Comparison of ENCODE assay signal across 8 cellular contexts in genomic region chr17:42964161-42964932, GRCh38. TPM values are rescaled to one million over a fixed set of nuclear protein-coding genes. Genes with fewer than 3 reads are reported as not detected.
A peak's percentile ranks its signal among the peaks of the same experiment; 100 is the strongest.
DNase-seq lines count a peak whose midpoint lies in the region; ATAC-seq and TF ChIP-seq lines count a peak whose summit lies in the region.

A gene with protein sequence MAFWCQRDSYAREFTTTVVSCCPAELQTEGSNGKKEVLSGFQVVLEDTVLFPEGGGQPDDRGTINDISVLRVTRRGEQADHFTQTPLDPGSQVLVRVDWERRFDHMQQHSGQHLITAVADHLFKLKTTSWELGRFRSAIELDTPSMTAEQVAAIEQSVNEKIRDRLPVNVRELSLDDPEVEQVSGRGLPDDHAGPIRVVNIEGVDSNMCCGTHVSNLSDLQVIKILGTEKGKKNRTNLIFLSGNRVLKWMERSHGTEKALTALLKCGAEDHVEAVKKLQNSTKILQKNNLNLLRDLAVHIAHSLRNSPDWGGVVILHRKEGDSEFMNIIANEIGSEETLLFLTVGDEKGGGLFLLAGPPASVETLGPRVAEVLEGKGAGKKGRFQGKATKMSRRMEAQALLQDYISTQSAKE (minus strand): TSS chr17:42964454. CDS start chr17:42964440, 14 bp downstream.

- H3K9me3 Mint-ChIP-seq in CD8-positive, alpha-beta memory T cell: peaks cover 0 to 3% (median 0%) of the 10 kb centered on the region in 5 donors

- WGBS in IMR-90 (ENCODE audit: extremely low coverage in 2 of 2, insufficient read length in 1 of 2), 2 experiments: 2% methylated on average over 9 of the region's 43 CpGs; no CpG with 5 or more reads in 1 of the 2 experiments

- peak within 1 kb of the TSS; percentile 52 for H3K23ac ChIP-seq in IMR-90 (ENCODE audit: low read depth, low read length)

- H3K79me1 ChIP-seq in IMR-90 (ENCODE audit: low read depth in 1 of 2, low read length in 2 of 2): peaks cover 18 to 36% of the 10 kb centered on the region in 2 experiments

- H3K14ac ChIP-seq in IMR-90 (replicated peaks; ENCODE audit: low read depth, low read length): peak within 1 kb of the TSS; percentile 83

- H3K36me3 Mint-ChIP-seq in CD8-positive, alpha-beta memory T cell: peaks cover 0 to 40% (median 13%) of the 10 kb centered on the region in 3 donors

- CTCF ChIA-PET in CD8-positive, alpha-beta memory T cell (lab: Charles Lee): interaction anchor here (1.2 to 2.1 kb wide), 2 partner anchors 34 kb away, joined by 6 to 9 read pairs; partner anchors contain the start of gene RPL27
- CTCF ChIA-PET in IMR-90 (lab: Yijun Ruan, JAX): no interaction called here
- CTCF ChIA-PET in OCI-LY7 (lab: Charles Lee; ENCODE audit: unreplicated experiment): no interaction called here

- H3K4me1 ChIP-seq in CD8-positive, alpha-beta memory T cell (ENCODE audit: insufficient read depth, low read length): peaks cover 8% of the 10 kb centered on the region
- H3K4me1 ChIP-seq in IMR-90 (ENCODE audit: control insufficient read depth, insufficient read depth, low read length): peaks cover 4% of the 10 kb centered on the region
- peaks cover 31% of the 10 kb centered on the region for H3K4me1 ChIP-seq in OCI-LY7 (ENCODE audit: insufficient read depth, low read length, poor library complexity, severe bottlenecking)

- dilution Hi-C loops in IMR-90 (cut with HindIII; ENCODE audit: low sequenced_read_pairs, unreplicated experiment): no loop called here

- H3K9me1 ChIP-seq in IMR-90 (ENCODE audit: insufficient read depth, low read length): no peaks in the 10 kb centered on the region

- peak within 1 kb of the TSS; percentile 1; the same call in 1 of the 3 replicates for H2BK15ac ChIP-seq in IMR-90 (ENCODE audit: low read depth, low read length)

- peak within 1 kb of the TSS; percentile 49 for H3K18ac ChIP-seq in IMR-90 (ENCODE audit: low read depth, low read length)

- no peaks in the 10 kb centered on the region for H3K9me2 ChIP-seq in OCI-LY7 (ENCODE audit: insufficient read depth, low read length)

- no peak within 1 kb of the TSS; the same call in 1 of the 2 replicates for H2BK20ac ChIP-seq in IMR-90 (ENCODE audit: low read depth, low read length)

- H3K27ac ChIP-seq in CD8-positive, alpha-beta memory T cell (ENCODE audit: low read depth, low read length): peak within 1 kb of the TSS; percentile 79
- H3K27ac ChIP-seq in IMR-90 (ENCODE audit: insufficient read depth, low read length) (peak within 1 kb of the TSS; percentile 81), OCI-LY7 (ENCODE audit: low read depth, low read length, poor library complexity, severe bottlenecking) (peak within 1 kb of the TSS; percentile 41)

- H2AK9ac ChIP-seq in IMR-90 (replicated peaks; ENCODE audit: low read depth, low read length, poor library complexity): peak within 1 kb of the TSS; percentile 84

- POLR2A ChIA-PET in CD8-positive, alpha-beta memory T cell (lab: Charles Lee): interaction anchor here (0.8 kb wide), 2 partner anchors 34 to 50 kb away, joined by 4 to 5 read pairs; partner anchors contain the start of gene RPL27
- POLR2A ChIA-PET in IMR-90 (lab: Charles Lee; ENCODE audit: unreplicated experiment) (no interaction called here), OCI-LY7 (lab: Charles Lee) (interaction anchor here (0.6 kb wide), 1 partner anchor 704 kb away, joined by 3 read pairs; no protein-coding TSS in a partner anchor)

- peak within 1 kb of the TSS; percentile 77 for H4K91ac ChIP-seq in IMR-90 (ENCODE audit: insufficient read depth, low read depth, low read length)

- H3K4me3 ChIP-seq in CD8-positive, alpha-beta memory T cell (ENCODE audit: low read length): peak within 1 kb of the TSS; percentile 91
- peak within 1 kb of the TSS; percentile 74 for H3K4me3 ChIP-seq in IMR-90 (ENCODE audit: insufficient read depth, low read depth, low read length)
- H3K4me3 ChIP-seq in OCI-LY7 (ENCODE audit: low read depth, low read length, poor library complexity, severe bottlenecking): peak within 1 kb of the TSS; percentile 92

- TF ChIP-seq CTCF in IMR-90 (conservative IDR thresholded peaks at IDR 0.05; ENCODE audit: low read depth, low read length) (no peak), OCI-LY7 (conservative IDR thresholded peaks at IDR 0.05; ENCODE audit: low read length) (no peak; the same call in 1 of the 2 replicates)

- H3K9ac ChIP-seq in IMR-90 (ENCODE audit: low read depth, low read length): peak within 1 kb of the TSS; percentile 91

- no peaks in the 10 kb centered on the region for H3K27me3 ChIP-seq in CD8-positive, alpha-beta memory T cell (ENCODE audit: insufficient read depth, low read length, poor library complexity, severe bottlenecking)
- H3K27me3 ChIP-seq in IMR-90 (ENCODE audit: control insufficient read depth, insufficient read depth, low read length): no peaks in the 10 kb centered on the region

- TF ChIP-seq RAD21 in IMR-90 (IDR thresholded peaks at IDR 0.05; ENCODE audit: low read length): peak; percentile 1; the same call in 1 of the 2 replicates

- no TSS peak for BruUV-seq in IMR-90 (replicated peaks; lab: Mats Ljungman, UMichigan)
- no TSS peak for BruUV-seq in OCI-LY7 (replicated peaks; lab: Mats Ljungman, UMichigan)

- H2AK5ac ChIP-seq in IMR-90 (ENCODE audit: low read depth, low read length): peak within 1 kb of the TSS; percentile 76

- peak within 1 kb of the TSS; percentile 84 to 99 (median 96) for H3K27ac Mint-ChIP-seq in CD8-positive, alpha-beta memory T cell

- DNase-seq in CD8-positive, alpha-beta memory T cell: peak; percentile 86 to 94 (median 87)
- DNase-seq in IMR-90 (peak; percentile 95), OCI-LY7 (ENCODE audit: low spot score) (peak; percentile 86), activated T-cell treated with anti-CD3 and anti-CD28 coated beads for 1 hour (ENCODE audit: low read depth) (peak; percentile 81), epidermal melanocyte (ENCODE audit: insufficient read length, low spot score) (peak; percentile 81), middle frontal gyrus (ENCODE audit: extremely low spot score, low spot score) (peak; percentile 92)
- DNase-seq in stimulated activated CD8-positive, alpha-beta memory T cell treated with anti-CD3 and anti-CD28 coated beads, Interleukin-2, amount 100 ng/mL, for 1 hour (ENCODE audit: low read depth in 2 of 2): peak; percentile 67 to 77

- H3K4ac ChIP-seq in IMR-90 (ENCODE audit: low read depth, low read length): peak within 1 kb of the TSS; percentile 84

- peak within 1 kb of the TSS; percentile 66 to 93 for H4K8ac ChIP-seq in IMR-90 (ENCODE audit: low read depth in 2 of 2, low read length in 2 of 2)

- H4K5ac ChIP-seq in IMR-90 (ENCODE audit: low read depth, low read length): peak within 1 kb of the TSS; percentile 86

- H2AFZ ChIP-seq in IMR-90 (replicated peaks; ENCODE audit: low read length, poor library complexity) (peak within 1 kb of the TSS; percentile 94), OCI-LY7 (ENCODE audit: low read length) (peak within 1 kb of the TSS; percentile 100)

- TF ChIP-seq POLR2A in IMR-90 (IDR thresholded peaks at IDR 0.05; ENCODE audit: low read depth, low read length): peak; percentile 80

- H3K4me2 ChIP-seq in IMR-90 (ENCODE audit: low read depth, low read length) (peak within 1 kb of the TSS; percentile 79), OCI-LY7 (ENCODE audit: low read length) (peak within 1 kb of the TSS; percentile 96)

- in situ Hi-C loops in IMR-90 (cut with MboI; ENCODE audit: low sequenced_read_pairs): loop anchor here (25.0 kb wide), 1 partner anchor 98 kb away; no protein-coding TSS in a partner anchor

- intact Hi-C loops in IMR-90 (cut with micrococcal nuclease) (no loop called here), OCI-LY7 (cut with micrococcal nuclease; ENCODE audit: unreplicated experiment) (loop anchor here (1.0 kb wide), 1 partner anchor 21 kb away; no protein-coding TSS in a partner anchor)

- ATAC-seq in GM21515 (IDR thresholded peaks at IDR 0.05; ENCODE audit: unreplicated experiment) (peak; percentile 72), IMR-90 (ENCODE audit: low read depth) (peak; percentile 97)

- peak within 1 kb of the TSS; percentile 67 for H2BK5ac ChIP-seq in IMR-90 (ENCODE audit: low read depth, low read length, poor library complexity, severe bottlenecking)

- peaks cover 14% of the 10 kb centered on the region; the same call in 1 of the 2 replicates for H3K79me2 ChIP-seq in OCI-LY7 (ENCODE audit: insufficient read depth, low read depth, low read length)

- peak within 1 kb of the TSS; percentile 86 to 100 (median 95) for H3K4me3 Mint-ChIP-seq in CD8-positive, alpha-beta memory T cell

- no peaks in the 10 kb centered on the region for H4K20me1 ChIP-seq in IMR-90 (ENCODE audit: insufficient read depth, low read length)
- no peaks in the 10 kb centered on the region for H4K20me1 ChIP-seq in OCI-LY7 (ENCODE audit: insufficient read depth, low read length)

- no peaks in the 10 kb centered on the region for H3K9me3 ChIP-seq in CD8-positive, alpha-beta memory T cell (ENCODE audit: low read length)
- H3K9me3 ChIP-seq in IMR-90 (ENCODE audit: control insufficient read depth, insufficient read depth, low read length) (no peaks in the 10 kb centered on the region), OCI-LY7 (ENCODE audit: low read length) (no peaks in the 10 kb centered on the region)

- H2BK120ac ChIP-seq in IMR-90 (ENCODE audit: low read depth, low read length): peak within 1 kb of the TSS; percentile 58

- no peaks in the 10 kb centered on the region for H3K27me3 Mint-ChIP-seq in CD8-positive, alpha-beta memory T cell

- H3K56ac ChIP-seq in IMR-90 (ENCODE audit: extremely low read depth, insufficient read depth, low read length): peak within 1 kb of the TSS; percentile 75

- H3K36me3 ChIP-seq in CD8-positive, alpha-beta memory T cell (ENCODE audit: insufficient read depth, low read length): peaks cover 17% of the 10 kb centered on the region
- H3K36me3 ChIP-seq in IMR-90 (ENCODE audit: control insufficient read depth, insufficient read depth, low read length) (peaks cover 15% of the 10 kb centered on the region), OCI-LY7 (ENCODE audit: insufficient read depth, low read length) (peaks cover 33% of the 10 kb centered on the region)

- H3K4me1 Mint-ChIP-seq in CD8-positive, alpha-beta memory T cell: peaks cover 12 to 23% (median 23%) of the 10 kb centered on the region in 3 donors

TF ChIP-seq in IMR-90, 13 proteins besides CTCF, POLR2A, EP300 and RAD21 (continues in another document):
- TF ChIP-seq NFE2L2 (IDR thresholded peaks at IDR 0.05; ENCODE audit: low read depth, low read length) (no peak), MAZ (IDR thresholded peaks at IDR 0.05; ENCODE audit: borderline replicate concordance, low read depth, low read length) (no peak), FOS (IDR thresholded peaks at IDR 0.05; ENCODE audit: low read depth, low read length) (no peak), MAFK (IDR thresholded peaks at IDR 0.05; ENCODE audit: low read depth, low read length) (no peak), RCOR1 (IDR thresholded peaks at IDR 0.05; ENCODE audit: insufficient replicate concordance, low read length) (no peak)

RNA-seq across cellular contexts. Expression of the gene that starts here (rescaled TPM):
- total RNA-seq in CD8-positive, alpha-beta memory T cell: 100 to 1,000 TPM in 1 of 2 experiments, 10 to 100 TPM in 1; 99.1 to 102 TPM
- 39.4 TPM for polyA plus RNA-seq in CD8-positive, alpha-beta memory T cell
- total RNA-seq in IMR-90 (2012; rRNA removed) (55.0 and 58.9 TPM in 2 replicates), OCI-LY7 (2022) (31.0 and 31.7 TPM in 2 replicates)
- 53.0 and 58.9 TPM in 2 replicates for polyA plus RNA-seq in IMR-90 (2012; rRNA removed)
- polyA plus RNA-seq in IMR-90 (2012; cell fraction: cytosol; rRNA removed): 31.5 and 39.6 TPM in 2 replicates
- polyA plus RNA-seq in IMR-90 (2012; cell fraction: nucleus; rRNA removed; ENCODE audit: low replicate concordance): 69.7 and 125 TPM in 2 replicates
- total RNA-seq in OCI-LY7 (2014; rRNA removed; shearing (Covaris generic)): 24.0 and 26.9 TPM in 2 replicates

Comparison
In these comparisons a context has a peak if more than half of its experiments do, and no peak if none do; other contexts are left out.
1. Peak in every context shown above with its lines: DNase-seq, ATAC-seq, H3K4me3 ChIP-seq and H3K27ac ChIP-seq.